1 cellular context compared by ENCODE assay signal in genomic region chr14:96938946-96939345, GRCh38.
TF ChIP-seq lines count a peak whose summit lies in the region.

No MANE protein-coding gene starts in this region.

TF ChIP-seq in HCT116, 20 proteins besides CTCF, POLR2A, EP300 and RAD21 (continued from another document):
- TF ChIP-seq YY1 (IDR thresholded peaks at IDR 0.05; ENCODE audit: extremely low read depth, insufficient replicate concordance, low read depth, low read length): no peak
- no peak for TF ChIP-seq TCF7L2 (IDR thresholded peaks at IDR 0.05; ENCODE audit: borderline replicate concordance, extremely low read depth, insufficient read depth, insufficient read length)
- TF ChIP-seq ATF3 (IDR thresholded peaks at IDR 0.05): no peak
- TF ChIP-seq FOSL1 (IDR thresholded peaks at IDR 0.05; ENCODE audit: low read depth): no peak
- TF ChIP-seq ZBTB33 (IDR thresholded peaks at IDR 0.05; ENCODE audit: extremely low read depth, insufficient replicate concordance, low read length): no peak
